ENCODE assay signal across 28 cellular contexts in genomic region chr22:49437356-49437755, GRCh38.
"Had no signal": no experiment of that assay in that cellular context is flagged by ENCODE, and none has a peak within 500 bp of the region (broad histone marks: within the 10 kb centered on the region; RNA-seq: fewer than 3 reads in every experiment).

No MANE protein-coding gene starts in this region.

- ATAC-seq: naive thymus-derived CD4-positive, alpha-beta T cell; psoas muscle; right cardiac atrium; right lobe of liver; stimulated activated effector memory CD8-positive, alpha-beta T cell treated with anti-CD3 and anti-CD28 coated beads, Interleukin-12 subunit alpha, Interleukin-12 subunit beta, amount 100 ng/mL, for 72 hours; stimulated activated naive B cell treated with anti-CD40 and anti-IgM and Interleukin-4, amounts not matched to agents 10 μg/mL and 1 μg/mL and 100 μg/mL, for 72 hours had no signal

- H2AFZ ChIP-seq: neural progenitor cell, parathyroid adenoma had no signal

- H3K4me1 Mint-ChIP-seq: naive thymus-derived CD4-positive, alpha-beta T cell; nephron; stimulated activated effector memory CD8-positive, alpha-beta T cell treated with anti-CD3 and anti-CD28 coated beads, Interleukin-12 subunit alpha, Interleukin-12 subunit beta, amount 100 ng/mL, for 72 hours; stimulated activated naive B cell treated with anti-CD40 and anti-IgM and Interleukin-4, amounts not matched to agents 10 μg/mL and 1 μg/mL and 100 μg/mL, for 72 hours had no signal

- H3K36me3 ChIP-seq: neural progenitor cell, neutrophil, ovary, right lobe of liver, sigmoid colon, stomach, thoracic aorta, thyroid gland, tibial nerve, upper lobe of left lung, vagina had no signal

- H3K79me2 ChIP-seq: parathyroid adenoma had no signal

- DNase-seq: naive thymus-derived CD4-positive, alpha-beta T cell; nucleus accumbens; ovary; psoas muscle; right cardiac atrium; small intestine; stimulated activated CD4-positive, alpha-beta T cell treated with anti-CD3 and anti-CD28 coated beads, Interleukin-15, amount 100 ng/mL, for 24 hours; stimulated activated CD4-positive, alpha-beta T cell treated with anti-CD3 and anti-CD28 coated beads, Interleukin-2, amount 100 ng/mL, for 24 hours; stimulated activated CD4-positive, alpha-beta T cell treated with anti-CD3 and anti-CD28 coated beads, Interleukin-2, amount 100 ng/mL, for 48 hours; stimulated activated CD4-positive, alpha-beta T cell treated with anti-CD3 and anti-CD28 coated beads, Interleukin-4, amount 100 ng/mL, for 24 hours; stimulated activated naive B cell treated with anti-CD40 and anti-IgM and Interleukin-4, amounts not matched to agents 10 μg/mL and 1 μg/mL and 100 μg/mL, for 72 hours; stimulated activated naive CD4-positive, alpha-beta T cell treated with Interleukin-2 at 50 U/mL for 16 hours; stomach; thyroid gland; trophoblast cell; upper lobe of left lung had no signal

- H3K4me3 Mint-ChIP-seq: naive thymus-derived CD4-positive, alpha-beta T cell; nephron; neural progenitor cell; stimulated activated effector memory CD8-positive, alpha-beta T cell treated with anti-CD3 and anti-CD28 coated beads, Interleukin-12 subunit alpha, Interleukin-12 subunit beta, amount 100 ng/mL, for 72 hours; stimulated activated naive B cell treated with anti-CD40 and anti-IgM and Interleukin-4, amounts not matched to agents 10 μg/mL and 1 μg/mL and 100 μg/mL, for 72 hours; stimulated activated naive CD8-positive, alpha-beta T cell treated with anti-CD3 and anti-CD28 coated beads, Interleukin-15, Interleukin-2, amounts not matched to agents 100 ng/mL and 50 ng/mL, for 24 hours had no signal

- H3K4me1 ChIP-seq: neural progenitor cell, parathyroid adenoma, psoas muscle, right lobe of liver, sigmoid colon, stomach, thyroid gland, tibial nerve, upper lobe of left lung, vagina had no signal

- H3K9me3 Mint-ChIP-seq: stimulated activated naive CD8-positive, alpha-beta T cell treated with anti-CD3 and anti-CD28 coated beads, Interleukin-15, Interleukin-2, amounts not matched to agents 100 ng/mL and 50 ng/mL, for 24 hours had no signal

- H3K27me3 ChIP-seq: neural progenitor cell, ovary, right lobe of liver, thyroid gland, tibial nerve, upper lobe of left lung, vagina had no signal

- H3K27ac ChIP-seq: neural progenitor cell, neutrophil, ovary, parathyroid adenoma, psoas muscle, right lobe of liver, sigmoid colon, stomach, thoracic aorta, thyroid gland, tibial nerve, upper lobe of left lung, vagina had no signal

- H3K27ac Mint-ChIP-seq: naive thymus-derived CD4-positive, alpha-beta T cell; nephron; neural progenitor cell; progenitor cell of endocrine pancreas; stimulated activated effector memory CD8-positive, alpha-beta T cell treated with anti-CD3 and anti-CD28 coated beads, Interleukin-12 subunit alpha, Interleukin-12 subunit beta, amount 100 ng/mL, for 72 hours; stimulated activated naive B cell treated with anti-CD40 and anti-IgM and Interleukin-4, amounts not matched to agents 10 μg/mL and 1 μg/mL and 100 μg/mL, for 72 hours; stimulated activated naive CD8-positive, alpha-beta T cell treated with anti-CD3 and anti-CD28 coated beads, Interleukin-15, Interleukin-2, amounts not matched to agents 100 ng/mL and 50 ng/mL, for 24 hours had no signal

- H3K4me3 ChIP-seq: neural progenitor cell, ovary, psoas muscle, right lobe of liver, sigmoid colon, stomach, thoracic aorta, thyroid gland, tibial nerve, upper lobe of left lung, vagina had no signal

- H3K36me3 Mint-ChIP-seq: neural progenitor cell had no signal

- H3K9ac ChIP-seq: neural progenitor cell, parathyroid adenoma had no signal

- H3K9me3 ChIP-seq: neutrophil, ovary, psoas muscle, right lobe of liver, sigmoid colon, thyroid gland, vagina had no signal

- H3K4me2 ChIP-seq: neural progenitor cell had no signal
